In genomic region chr1:47231314-47232186, GRCh38 we compare ENCODE assay signal across 1 cellular context.
TF ChIP-seq lines count a peak whose summit lies in the region.

No MANE protein-coding gene starts in this region.

TF ChIP-seq in K562, 482 proteins besides CTCF, POLR2A, EP300 and RAD21 (continued from another document and continues in another):
- TF ChIP-seq, protein P1, sequence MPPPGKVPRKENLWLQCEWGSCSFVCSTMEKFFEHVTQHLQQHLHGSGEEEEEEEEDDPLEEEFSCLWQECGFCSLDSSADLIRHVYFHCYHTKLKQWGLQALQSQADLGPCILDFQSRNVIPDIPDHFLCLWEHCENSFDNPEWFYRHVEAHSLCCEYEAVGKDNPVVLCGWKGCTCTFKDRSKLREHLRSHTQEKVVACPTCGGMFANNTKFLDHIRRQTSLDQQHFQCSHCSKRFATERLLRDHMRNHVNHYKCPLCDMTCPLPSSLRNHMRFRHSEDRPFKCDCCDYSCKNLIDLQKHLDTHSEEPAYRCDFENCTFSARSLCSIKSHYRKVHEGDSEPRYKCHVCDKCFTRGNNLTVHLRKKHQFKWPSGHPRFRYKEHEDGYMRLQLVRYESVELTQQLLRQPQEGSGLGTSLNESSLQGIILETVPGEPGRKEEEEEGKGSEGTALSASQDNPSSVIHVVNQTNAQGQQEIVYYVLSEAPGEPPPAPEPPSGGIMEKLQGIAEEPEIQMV (tag; conservative IDR thresholded peaks at IDR 0.05; ENCODE audit: low read depth): no peak
- TF ChIP-seq ZBTB1 (CRISPR knock-in tag; IDR thresholded peaks at IDR 0.05; ENCODE audit: borderline replicate concordance, low read depth) (peak; percentile 75; the same call in 1 of the 2 replicates), BCOR (IDR thresholded peaks at IDR 0.05) (peak; percentile 84), ZNF217 (CRISPR knock-in tag; IDR thresholded peaks at IDR 0.05) (no peak), NFIC (IDR thresholded peaks at IDR 0.05) (peak; percentile 44), SP2 (IDR thresholded peaks at IDR 0.05; ENCODE audit: extremely low read depth, low read depth, low read length, poor library complexity, severe bottlenecking) (no peak), TAF1 (IDR thresholded peaks at IDR 0.05; ENCODE audit: control insufficient read depth, extremely low read depth, insufficient read depth, low read length, severe bottlenecking) (peak; percentile 85), HCFC1 (IDR thresholded peaks at IDR 0.05; ENCODE audit: low read depth, low read length) (peak; percentile 5; the same call in 1 of the 2 replicates), ZNF76 (CRISPR knock-in tag; IDR thresholded peaks at IDR 0.05; ENCODE audit: borderline replicate concordance) (no peak), ZC3H4 (CRISPR knock-in tag; IDR thresholded peaks at IDR 0.05; ENCODE audit: borderline replicate concordance) (peak; percentile 96; the same call in 1 of the 2 replicates), POLR2B (IDR thresholded peaks at IDR 0.05; ENCODE audit: low read depth, partially characterized antibody) (peak; percentile 96), POLR3G (IDR thresholded peaks at IDR 0.05; ENCODE audit: extremely low read depth, insufficient read length, insufficient replicate concordance) (no peak), CLOCK (CRISPR knock-in tag; IDR thresholded peaks at IDR 0.05; ENCODE audit: borderline replicate concordance) (no peak)
- TF ChIP-seq, protein P2, sequence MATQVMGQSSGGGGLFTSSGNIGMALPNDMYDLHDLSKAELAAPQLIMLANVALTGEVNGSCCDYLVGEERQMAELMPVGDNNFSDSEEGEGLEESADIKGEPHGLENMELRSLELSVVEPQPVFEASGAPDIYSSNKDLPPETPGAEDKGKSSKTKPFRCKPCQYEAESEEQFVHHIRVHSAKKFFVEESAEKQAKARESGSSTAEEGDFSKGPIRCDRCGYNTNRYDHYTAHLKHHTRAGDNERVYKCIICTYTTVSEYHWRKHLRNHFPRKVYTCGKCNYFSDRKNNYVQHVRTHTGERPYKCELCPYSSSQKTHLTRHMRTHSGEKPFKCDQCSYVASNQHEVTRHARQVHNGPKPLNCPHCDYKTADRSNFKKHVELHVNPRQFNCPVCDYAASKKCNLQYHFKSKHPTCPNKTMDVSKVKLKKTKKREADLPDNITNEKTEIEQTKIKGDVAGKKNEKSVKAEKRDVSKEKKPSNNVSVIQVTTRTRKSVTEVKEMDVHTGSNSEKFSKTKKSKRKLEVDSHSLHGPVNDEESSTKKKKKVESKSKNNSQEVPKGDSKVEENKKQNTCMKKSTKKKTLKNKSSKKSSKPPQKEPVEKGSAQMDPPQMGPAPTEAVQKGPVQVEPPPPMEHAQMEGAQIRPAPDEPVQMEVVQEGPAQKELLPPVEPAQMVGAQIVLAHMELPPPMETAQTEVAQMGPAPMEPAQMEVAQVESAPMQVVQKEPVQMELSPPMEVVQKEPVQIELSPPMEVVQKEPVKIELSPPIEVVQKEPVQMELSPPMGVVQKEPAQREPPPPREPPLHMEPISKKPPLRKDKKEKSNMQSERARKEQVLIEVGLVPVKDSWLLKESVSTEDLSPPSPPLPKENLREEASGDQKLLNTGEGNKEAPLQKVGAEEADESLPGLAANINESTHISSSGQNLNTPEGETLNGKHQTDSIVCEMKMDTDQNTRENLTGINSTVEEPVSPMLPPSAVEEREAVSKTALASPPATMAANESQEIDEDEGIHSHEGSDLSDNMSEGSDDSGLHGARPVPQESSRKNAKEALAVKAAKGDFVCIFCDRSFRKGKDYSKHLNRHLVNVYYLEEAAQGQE (CRISPR knock-in tag; IDR thresholded peaks at IDR 0.05; ENCODE audit: low read depth): peak; percentile 19; the same call in 1 of the 2 replicates
- TF ChIP-seq, protein P3, sequence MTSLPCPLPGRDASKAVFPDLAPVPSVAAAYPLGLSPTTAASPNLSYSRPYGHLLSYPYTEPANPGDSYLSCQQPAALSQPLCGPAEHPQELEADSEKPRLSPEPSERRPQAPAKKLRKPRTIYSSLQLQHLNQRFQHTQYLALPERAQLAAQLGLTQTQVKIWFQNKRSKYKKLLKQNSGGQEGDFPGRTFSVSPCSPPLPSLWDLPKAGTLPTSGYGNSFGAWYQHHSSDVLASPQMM (CRISPR knock-in tag; IDR thresholded peaks at IDR 0.05): no peak
- TF ChIP-seq, protein P4, sequence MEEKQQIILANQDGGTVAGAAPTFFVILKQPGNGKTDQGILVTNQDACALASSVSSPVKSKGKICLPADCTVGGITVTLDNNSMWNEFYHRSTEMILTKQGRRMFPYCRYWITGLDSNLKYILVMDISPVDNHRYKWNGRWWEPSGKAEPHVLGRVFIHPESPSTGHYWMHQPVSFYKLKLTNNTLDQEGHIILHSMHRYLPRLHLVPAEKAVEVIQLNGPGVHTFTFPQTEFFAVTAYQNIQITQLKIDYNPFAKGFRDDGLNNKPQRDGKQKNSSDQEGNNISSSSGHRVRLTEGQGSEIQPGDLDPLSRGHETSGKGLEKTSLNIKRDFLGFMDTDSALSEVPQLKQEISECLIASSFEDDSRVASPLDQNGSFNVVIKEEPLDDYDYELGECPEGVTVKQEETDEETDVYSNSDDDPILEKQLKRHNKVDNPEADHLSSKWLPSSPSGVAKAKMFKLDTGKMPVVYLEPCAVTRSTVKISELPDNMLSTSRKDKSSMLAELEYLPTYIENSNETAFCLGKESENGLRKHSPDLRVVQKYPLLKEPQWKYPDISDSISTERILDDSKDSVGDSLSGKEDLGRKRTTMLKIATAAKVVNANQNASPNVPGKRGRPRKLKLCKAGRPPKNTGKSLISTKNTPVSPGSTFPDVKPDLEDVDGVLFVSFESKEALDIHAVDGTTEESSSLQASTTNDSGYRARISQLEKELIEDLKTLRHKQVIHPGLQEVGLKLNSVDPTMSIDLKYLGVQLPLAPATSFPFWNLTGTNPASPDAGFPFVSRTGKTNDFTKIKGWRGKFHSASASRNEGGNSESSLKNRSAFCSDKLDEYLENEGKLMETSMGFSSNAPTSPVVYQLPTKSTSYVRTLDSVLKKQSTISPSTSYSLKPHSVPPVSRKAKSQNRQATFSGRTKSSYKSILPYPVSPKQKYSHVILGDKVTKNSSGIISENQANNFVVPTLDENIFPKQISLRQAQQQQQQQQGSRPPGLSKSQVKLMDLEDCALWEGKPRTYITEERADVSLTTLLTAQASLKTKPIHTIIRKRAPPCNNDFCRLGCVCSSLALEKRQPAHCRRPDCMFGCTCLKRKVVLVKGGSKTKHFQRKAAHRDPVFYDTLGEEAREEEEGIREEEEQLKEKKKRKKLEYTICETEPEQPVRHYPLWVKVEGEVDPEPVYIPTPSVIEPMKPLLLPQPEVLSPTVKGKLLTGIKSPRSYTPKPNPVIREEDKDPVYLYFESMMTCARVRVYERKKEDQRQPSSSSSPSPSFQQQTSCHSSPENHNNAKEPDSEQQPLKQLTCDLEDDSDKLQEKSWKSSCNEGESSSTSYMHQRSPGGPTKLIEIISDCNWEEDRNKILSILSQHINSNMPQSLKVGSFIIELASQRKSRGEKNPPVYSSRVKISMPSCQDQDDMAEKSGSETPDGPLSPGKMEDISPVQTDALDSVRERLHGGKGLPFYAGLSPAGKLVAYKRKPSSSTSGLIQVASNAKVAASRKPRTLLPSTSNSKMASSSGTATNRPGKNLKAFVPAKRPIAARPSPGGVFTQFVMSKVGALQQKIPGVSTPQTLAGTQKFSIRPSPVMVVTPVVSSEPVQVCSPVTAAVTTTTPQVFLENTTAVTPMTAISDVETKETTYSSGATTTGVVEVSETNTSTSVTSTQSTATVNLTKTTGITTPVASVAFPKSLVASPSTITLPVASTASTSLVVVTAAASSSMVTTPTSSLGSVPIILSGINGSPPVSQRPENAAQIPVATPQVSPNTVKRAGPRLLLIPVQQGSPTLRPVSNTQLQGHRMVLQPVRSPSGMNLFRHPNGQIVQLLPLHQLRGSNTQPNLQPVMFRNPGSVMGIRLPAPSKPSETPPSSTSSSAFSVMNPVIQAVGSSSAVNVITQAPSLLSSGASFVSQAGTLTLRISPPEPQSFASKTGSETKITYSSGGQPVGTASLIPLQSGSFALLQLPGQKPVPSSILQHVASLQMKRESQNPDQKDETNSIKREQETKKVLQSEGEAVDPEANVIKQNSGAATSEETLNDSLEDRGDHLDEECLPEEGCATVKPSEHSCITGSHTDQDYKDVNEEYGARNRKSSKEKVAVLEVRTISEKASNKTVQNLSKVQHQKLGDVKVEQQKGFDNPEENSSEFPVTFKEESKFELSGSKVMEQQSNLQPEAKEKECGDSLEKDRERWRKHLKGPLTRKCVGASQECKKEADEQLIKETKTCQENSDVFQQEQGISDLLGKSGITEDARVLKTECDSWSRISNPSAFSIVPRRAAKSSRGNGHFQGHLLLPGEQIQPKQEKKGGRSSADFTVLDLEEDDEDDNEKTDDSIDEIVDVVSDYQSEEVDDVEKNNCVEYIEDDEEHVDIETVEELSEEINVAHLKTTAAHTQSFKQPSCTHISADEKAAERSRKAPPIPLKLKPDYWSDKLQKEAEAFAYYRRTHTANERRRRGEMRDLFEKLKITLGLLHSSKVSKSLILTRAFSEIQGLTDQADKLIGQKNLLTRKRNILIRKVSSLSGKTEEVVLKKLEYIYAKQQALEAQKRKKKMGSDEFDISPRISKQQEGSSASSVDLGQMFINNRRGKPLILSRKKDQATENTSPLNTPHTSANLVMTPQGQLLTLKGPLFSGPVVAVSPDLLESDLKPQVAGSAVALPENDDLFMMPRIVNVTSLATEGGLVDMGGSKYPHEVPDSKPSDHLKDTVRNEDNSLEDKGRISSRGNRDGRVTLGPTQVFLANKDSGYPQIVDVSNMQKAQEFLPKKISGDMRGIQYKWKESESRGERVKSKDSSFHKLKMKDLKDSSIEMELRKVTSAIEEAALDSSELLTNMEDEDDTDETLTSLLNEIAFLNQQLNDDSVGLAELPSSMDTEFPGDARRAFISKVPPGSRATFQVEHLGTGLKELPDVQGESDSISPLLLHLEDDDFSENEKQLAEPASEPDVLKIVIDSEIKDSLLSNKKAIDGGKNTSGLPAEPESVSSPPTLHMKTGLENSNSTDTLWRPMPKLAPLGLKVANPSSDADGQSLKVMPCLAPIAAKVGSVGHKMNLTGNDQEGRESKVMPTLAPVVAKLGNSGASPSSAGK (IDR thresholded peaks at IDR 0.05): peak; percentile 88
- TF ChIP-seq, protein P5, sequence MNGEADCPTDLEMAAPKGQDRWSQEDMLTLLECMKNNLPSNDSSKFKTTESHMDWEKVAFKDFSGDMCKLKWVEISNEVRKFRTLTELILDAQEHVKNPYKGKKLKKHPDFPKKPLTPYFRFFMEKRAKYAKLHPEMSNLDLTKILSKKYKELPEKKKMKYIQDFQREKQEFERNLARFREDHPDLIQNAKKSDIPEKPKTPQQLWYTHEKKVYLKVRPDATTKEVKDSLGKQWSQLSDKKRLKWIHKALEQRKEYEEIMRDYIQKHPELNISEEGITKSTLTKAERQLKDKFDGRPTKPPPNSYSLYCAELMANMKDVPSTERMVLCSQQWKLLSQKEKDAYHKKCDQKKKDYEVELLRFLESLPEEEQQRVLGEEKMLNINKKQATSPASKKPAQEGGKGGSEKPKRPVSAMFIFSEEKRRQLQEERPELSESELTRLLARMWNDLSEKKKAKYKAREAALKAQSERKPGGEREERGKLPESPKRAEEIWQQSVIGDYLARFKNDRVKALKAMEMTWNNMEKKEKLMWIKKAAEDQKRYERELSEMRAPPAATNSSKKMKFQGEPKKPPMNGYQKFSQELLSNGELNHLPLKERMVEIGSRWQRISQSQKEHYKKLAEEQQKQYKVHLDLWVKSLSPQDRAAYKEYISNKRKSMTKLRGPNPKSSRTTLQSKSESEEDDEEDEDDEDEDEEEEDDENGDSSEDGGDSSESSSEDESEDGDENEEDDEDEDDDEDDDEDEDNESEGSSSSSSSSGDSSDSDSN (IDR thresholded peaks at IDR 0.05; ENCODE audit: borderline replicate concordance in 1 of 2, low read depth in 2 of 2, low read length in 2 of 2): peak; percentile 52 to 67; a peak in 1 of 4 replicates
- TF ChIP-seq, protein P6, sequence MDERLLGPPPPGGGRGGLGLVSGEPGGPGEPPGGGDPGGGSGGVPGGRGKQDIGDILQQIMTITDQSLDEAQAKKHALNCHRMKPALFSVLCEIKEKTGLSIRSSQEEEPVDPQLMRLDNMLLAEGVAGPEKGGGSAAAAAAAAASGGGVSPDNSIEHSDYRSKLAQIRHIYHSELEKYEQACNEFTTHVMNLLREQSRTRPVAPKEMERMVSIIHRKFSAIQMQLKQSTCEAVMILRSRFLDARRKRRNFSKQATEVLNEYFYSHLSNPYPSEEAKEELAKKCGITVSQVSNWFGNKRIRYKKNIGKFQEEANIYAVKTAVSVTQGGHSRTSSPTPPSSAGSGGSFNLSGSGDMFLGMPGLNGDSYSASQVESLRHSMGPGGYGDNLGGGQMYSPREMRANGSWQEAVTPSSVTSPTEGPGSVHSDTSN (CRISPR knock-in tag; IDR thresholded peaks at IDR 0.05; ENCODE audit: low read depth): no peak
- TF ChIP-seq, protein P6 (tag; conservative IDR thresholded peaks at IDR 0.05; ENCODE audit: low read depth): no peak
